ENCODE assay signal across 1 cellular context in the genomic region with DNA sequence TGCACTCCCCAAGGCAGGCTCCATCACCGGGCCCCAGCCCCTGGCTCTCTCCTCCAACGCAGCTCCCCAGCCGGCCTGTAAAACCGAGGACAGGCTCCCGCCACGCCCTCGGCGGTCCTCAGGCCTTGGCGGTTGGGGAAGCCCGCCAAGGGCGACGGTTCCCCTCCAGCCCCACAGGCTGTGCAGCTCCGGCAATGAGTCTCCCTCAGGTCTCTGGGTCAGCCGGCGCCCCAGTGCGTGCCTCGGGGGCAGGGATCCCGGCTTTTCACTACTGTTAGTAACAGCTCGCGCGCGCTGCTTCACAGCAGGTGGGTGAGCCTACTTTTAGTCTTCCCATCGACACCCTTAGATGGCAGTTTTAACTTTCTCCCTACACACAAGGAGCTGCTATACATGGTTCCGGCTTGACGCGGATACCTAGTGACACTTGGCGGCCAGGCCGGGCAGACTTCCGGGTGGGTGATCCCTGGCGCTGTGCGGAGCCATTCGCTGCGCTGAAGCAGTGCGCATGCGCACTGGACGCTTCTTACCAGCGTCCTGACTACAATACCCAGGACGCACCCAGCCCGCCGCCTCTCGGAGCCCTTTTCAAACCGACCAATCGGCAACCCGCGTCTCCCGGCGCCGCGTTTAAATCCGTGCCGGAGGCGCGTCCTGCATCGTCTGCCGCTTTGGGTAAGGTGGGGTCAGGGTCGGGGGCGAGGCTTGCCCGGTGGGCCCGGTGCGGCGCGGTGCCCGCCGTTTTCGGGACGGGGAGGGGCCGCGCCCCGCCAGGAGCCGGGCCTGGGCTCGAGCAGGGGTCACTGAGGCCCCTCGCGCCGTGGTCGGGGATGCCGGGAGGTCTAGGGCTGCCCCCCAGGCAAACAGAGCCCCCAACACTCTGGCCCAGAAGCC.
A peak's percentile ranks its signal among the peaks of the same experiment; 100 is the strongest.
TF ChIP-seq lines count a peak whose summit lies in the region.

A gene with protein sequence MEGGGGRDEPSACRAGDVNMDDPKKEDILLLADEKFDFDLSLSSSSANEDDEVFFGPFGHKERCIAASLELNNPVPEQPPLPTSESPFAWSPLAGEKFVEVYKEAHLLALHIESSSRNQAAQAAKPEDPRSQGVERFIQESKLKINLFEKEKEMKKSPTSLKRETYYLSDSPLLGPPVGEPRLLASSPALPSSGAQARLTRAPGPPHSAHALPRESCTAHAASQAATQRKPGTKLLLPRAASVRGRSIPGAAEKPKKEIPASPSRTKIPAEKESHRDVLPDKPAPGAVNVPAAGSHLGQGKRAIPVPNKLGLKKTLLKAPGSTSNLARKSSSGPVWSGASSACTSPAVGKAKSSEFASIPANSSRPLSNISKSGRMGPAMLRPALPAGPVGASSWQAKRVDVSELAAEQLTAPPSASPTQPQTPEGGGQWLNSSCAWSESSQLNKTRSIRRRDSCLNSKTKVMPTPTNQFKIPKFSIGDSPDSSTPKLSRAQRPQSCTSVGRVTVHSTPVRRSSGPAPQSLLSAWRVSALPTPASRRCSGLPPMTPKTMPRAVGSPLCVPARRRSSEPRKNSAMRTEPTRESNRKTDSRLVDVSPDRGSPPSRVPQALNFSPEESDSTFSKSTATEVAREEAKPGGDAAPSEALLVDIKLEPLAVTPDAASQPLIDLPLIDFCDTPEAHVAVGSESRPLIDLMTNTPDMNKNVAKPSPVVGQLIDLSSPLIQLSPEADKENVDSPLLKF (plus strand): TSS at position 614 of the 894 bp plus-strand sequence. CDS start 531 bp downstream, outside the sequence.

TF ChIP-seq in HepG2, 621 proteins besides CTCF, POLR2A, EP300 and RAD21 (continued from another document and continues in another):
- TF ChIP-seq, protein P1, sequence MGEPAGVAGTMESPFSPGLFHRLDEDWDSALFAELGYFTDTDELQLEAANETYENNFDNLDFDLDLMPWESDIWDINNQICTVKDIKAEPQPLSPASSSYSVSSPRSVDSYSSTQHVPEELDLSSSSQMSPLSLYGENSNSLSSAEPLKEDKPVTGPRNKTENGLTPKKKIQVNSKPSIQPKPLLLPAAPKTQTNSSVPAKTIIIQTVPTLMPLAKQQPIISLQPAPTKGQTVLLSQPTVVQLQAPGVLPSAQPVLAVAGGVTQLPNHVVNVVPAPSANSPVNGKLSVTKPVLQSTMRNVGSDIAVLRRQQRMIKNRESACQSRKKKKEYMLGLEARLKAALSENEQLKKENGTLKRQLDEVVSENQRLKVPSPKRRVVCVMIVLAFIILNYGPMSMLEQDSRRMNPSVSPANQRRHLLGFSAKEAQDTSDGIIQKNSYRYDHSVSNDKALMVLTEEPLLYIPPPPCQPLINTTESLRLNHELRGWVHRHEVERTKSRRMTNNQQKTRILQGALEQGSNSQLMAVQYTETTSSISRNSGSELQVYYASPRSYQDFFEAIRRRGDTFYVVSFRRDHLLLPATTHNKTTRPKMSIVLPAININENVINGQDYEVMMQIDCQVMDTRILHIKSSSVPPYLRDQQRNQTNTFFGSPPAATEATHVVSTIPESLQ (CRISPR knock-in tag; conservative IDR thresholded peaks at IDR 0.05): no peak
- TF ChIP-seq, protein P2, sequence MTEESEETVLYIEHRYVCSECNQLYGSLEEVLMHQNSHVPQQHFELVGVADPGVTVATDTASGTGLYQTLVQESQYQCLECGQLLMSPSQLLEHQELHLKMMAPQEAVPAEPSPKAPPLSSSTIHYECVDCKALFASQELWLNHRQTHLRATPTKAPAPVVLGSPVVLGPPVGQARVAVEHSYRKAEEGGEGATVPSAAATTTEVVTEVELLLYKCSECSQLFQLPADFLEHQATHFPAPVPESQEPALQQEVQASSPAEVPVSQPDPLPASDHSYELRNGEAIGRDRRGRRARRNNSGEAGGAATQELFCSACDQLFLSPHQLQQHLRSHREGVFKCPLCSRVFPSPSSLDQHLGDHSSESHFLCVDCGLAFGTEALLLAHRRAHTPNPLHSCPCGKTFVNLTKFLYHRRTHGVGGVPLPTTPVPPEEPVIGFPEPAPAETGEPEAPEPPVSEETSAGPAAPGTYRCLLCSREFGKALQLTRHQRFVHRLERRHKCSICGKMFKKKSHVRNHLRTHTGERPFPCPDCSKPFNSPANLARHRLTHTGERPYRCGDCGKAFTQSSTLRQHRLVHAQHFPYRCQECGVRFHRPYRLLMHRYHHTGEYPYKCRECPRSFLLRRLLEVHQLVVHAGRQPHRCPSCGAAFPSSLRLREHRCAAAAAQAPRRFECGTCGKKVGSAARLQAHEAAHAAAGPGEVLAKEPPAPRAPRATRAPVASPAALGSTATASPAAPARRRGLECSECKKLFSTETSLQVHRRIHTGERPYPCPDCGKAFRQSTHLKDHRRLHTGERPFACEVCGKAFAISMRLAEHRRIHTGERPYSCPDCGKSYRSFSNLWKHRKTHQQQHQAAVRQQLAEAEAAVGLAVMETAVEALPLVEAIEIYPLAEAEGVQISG (CRISPR knock-in tag; IDR thresholded peaks at IDR 0.05): peak; percentile 89
- TF ChIP-seq HNRNPUL1 (IDR thresholded peaks at IDR 0.05; ENCODE audit: low read depth, low read length) (no peak), SUZ12 (IDR thresholded peaks at IDR 0.05; ENCODE audit: low read depth, low read length) (peak; percentile 46; the same call in 1 of the 2 replicates), ZNF768 (CRISPR knock-in tag; IDR thresholded peaks at IDR 0.05) (peak; percentile 85), EZH2 (conservative IDR thresholded peaks at IDR 0.05; ENCODE audit: low read depth, low read length) (no peak), ZNF615 (CRISPR knock-in tag; IDR thresholded peaks at IDR 0.05; ENCODE audit: borderline replicate concordance) (no peak), ZNF432 (CRISPR knock-in tag; IDR thresholded peaks at IDR 0.05; ENCODE audit: borderline replicate concordance) (no peak), PITX1 (CRISPR knock-in tag; IDR thresholded peaks at IDR 0.05) (peak; percentile 31; the same call in 1 of the 2 replicates), SMARCE1 (IDR thresholded peaks at IDR 0.05; ENCODE audit: borderline replicate concordance) (no peak), ZFAT (CRISPR knock-in tag; conservative IDR thresholded peaks at IDR 0.05) (no peak), POLR2AphosphoS5 (IDR thresholded peaks at IDR 0.05; ENCODE audit: low read depth, low read length) (peak; percentile 63; the same call in 1 of the 2 replicates), NFKBIZ (CRISPR knock-in tag; IDR thresholded peaks at IDR 0.05) (no peak), ZNF790 (CRISPR knock-in tag; IDR thresholded peaks at IDR 0.05; ENCODE audit: borderline replicate concordance) (no peak), ELF3 (CRISPR knock-in tag; IDR thresholded peaks at IDR 0.05) (peak; percentile 94), ZKSCAN5 (CRISPR knock-in tag; IDR thresholded peaks at IDR 0.05) (no peak), REPIN1 (CRISPR knock-in tag; IDR thresholded peaks at IDR 0.05; ENCODE audit: borderline replicate concordance, low read depth) (peak; percentile 73; the same call in 1 of the 2 replicates), ZNF20 (CRISPR knock-in tag; IDR thresholded peaks at IDR 0.05) (no peak), PHF8 (CRISPR knock-in tag; IDR thresholded peaks at IDR 0.05) (peak; percentile 59), SETDB1 (CRISPR knock-in tag; IDR thresholded peaks at IDR 0.05; ENCODE audit: borderline replicate concordance) (no peak), CEBPG (CRISPR knock-in tag; IDR thresholded peaks at IDR 0.05) (no peak), MED1 (CRISPR knock-in tag; IDR thresholded peaks at IDR 0.05) (peak; percentile 43), ZSCAN21 (CRISPR knock-in tag; IDR thresholded peaks at IDR 0.05; ENCODE audit: borderline replicate concordance) (peak; percentile 98), MTF1 (CRISPR knock-in tag; IDR thresholded peaks at IDR 0.05) (no peak), KLF16 (CRISPR knock-in tag; IDR thresholded peaks at IDR 0.05) (peak in 1 of 2 experiments; percentile 38; a peak in 1 of 4 replicates), HNF4G (IDR thresholded peaks at IDR 0.05; ENCODE audit: borderline replicate concordance, low read depth, low read length) (no peak), HNF4G (CRISPR knock-in tag; IDR thresholded peaks at IDR 0.05; ENCODE audit: borderline replicate concordance, low read depth) (no peak), SRSF4 (IDR thresholded peaks at IDR 0.05; ENCODE audit: low read depth, low read length, poor library complexity, severe bottlenecking) (no peak)
- TF ChIP-seq, protein P3, sequence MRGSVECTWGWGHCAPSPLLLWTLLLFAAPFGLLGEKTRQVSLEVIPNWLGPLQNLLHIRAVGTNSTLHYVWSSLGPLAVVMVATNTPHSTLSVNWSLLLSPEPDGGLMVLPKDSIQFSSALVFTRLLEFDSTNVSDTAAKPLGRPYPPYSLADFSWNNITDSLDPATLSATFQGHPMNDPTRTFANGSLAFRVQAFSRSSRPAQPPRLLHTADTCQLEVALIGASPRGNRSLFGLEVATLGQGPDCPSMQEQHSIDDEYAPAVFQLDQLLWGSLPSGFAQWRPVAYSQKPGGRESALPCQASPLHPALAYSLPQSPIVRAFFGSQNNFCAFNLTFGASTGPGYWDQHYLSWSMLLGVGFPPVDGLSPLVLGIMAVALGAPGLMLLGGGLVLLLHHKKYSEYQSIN (CRISPR knock-in tag; IDR thresholded peaks at IDR 0.05; ENCODE audit: borderline replicate concordance): no peak
- TF ChIP-seq, protein P4, sequence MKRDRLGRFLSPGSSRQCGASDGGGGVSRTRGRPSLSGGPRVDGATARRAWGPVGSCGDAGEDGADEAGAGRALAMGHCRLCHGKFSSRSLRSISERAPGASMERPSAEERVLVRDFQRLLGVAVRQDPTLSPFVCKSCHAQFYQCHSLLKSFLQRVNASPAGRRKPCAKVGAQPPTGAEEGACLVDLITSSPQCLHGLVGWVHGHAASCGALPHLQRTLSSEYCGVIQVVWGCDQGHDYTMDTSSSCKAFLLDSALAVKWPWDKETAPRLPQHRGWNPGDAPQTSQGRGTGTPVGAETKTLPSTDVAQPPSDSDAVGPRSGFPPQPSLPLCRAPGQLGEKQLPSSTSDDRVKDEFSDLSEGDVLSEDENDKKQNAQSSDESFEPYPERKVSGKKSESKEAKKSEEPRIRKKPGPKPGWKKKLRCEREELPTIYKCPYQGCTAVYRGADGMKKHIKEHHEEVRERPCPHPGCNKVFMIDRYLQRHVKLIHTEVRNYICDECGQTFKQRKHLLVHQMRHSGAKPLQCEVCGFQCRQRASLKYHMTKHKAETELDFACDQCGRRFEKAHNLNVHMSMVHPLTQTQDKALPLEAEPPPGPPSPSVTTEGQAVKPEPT (CRISPR knock-in tag; IDR thresholded peaks at IDR 0.05; ENCODE audit: low read depth): peak; percentile 49; the same call in 1 of the 2 replicates
- TF ChIP-seq, protein P5, sequence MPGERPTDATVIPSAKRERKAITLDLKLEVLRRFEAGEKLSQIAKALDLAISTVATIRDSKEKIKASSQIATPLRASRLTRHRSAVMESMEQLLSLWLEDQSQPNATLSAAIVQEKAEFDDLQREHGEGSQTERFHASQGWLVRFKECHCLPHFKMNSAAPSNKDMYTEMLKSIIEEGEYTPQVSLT (CRISPR knock-in tag; IDR thresholded peaks at IDR 0.05; ENCODE audit: borderline replicate concordance, low read depth): no peak
- TF ChIP-seq, protein P6, sequence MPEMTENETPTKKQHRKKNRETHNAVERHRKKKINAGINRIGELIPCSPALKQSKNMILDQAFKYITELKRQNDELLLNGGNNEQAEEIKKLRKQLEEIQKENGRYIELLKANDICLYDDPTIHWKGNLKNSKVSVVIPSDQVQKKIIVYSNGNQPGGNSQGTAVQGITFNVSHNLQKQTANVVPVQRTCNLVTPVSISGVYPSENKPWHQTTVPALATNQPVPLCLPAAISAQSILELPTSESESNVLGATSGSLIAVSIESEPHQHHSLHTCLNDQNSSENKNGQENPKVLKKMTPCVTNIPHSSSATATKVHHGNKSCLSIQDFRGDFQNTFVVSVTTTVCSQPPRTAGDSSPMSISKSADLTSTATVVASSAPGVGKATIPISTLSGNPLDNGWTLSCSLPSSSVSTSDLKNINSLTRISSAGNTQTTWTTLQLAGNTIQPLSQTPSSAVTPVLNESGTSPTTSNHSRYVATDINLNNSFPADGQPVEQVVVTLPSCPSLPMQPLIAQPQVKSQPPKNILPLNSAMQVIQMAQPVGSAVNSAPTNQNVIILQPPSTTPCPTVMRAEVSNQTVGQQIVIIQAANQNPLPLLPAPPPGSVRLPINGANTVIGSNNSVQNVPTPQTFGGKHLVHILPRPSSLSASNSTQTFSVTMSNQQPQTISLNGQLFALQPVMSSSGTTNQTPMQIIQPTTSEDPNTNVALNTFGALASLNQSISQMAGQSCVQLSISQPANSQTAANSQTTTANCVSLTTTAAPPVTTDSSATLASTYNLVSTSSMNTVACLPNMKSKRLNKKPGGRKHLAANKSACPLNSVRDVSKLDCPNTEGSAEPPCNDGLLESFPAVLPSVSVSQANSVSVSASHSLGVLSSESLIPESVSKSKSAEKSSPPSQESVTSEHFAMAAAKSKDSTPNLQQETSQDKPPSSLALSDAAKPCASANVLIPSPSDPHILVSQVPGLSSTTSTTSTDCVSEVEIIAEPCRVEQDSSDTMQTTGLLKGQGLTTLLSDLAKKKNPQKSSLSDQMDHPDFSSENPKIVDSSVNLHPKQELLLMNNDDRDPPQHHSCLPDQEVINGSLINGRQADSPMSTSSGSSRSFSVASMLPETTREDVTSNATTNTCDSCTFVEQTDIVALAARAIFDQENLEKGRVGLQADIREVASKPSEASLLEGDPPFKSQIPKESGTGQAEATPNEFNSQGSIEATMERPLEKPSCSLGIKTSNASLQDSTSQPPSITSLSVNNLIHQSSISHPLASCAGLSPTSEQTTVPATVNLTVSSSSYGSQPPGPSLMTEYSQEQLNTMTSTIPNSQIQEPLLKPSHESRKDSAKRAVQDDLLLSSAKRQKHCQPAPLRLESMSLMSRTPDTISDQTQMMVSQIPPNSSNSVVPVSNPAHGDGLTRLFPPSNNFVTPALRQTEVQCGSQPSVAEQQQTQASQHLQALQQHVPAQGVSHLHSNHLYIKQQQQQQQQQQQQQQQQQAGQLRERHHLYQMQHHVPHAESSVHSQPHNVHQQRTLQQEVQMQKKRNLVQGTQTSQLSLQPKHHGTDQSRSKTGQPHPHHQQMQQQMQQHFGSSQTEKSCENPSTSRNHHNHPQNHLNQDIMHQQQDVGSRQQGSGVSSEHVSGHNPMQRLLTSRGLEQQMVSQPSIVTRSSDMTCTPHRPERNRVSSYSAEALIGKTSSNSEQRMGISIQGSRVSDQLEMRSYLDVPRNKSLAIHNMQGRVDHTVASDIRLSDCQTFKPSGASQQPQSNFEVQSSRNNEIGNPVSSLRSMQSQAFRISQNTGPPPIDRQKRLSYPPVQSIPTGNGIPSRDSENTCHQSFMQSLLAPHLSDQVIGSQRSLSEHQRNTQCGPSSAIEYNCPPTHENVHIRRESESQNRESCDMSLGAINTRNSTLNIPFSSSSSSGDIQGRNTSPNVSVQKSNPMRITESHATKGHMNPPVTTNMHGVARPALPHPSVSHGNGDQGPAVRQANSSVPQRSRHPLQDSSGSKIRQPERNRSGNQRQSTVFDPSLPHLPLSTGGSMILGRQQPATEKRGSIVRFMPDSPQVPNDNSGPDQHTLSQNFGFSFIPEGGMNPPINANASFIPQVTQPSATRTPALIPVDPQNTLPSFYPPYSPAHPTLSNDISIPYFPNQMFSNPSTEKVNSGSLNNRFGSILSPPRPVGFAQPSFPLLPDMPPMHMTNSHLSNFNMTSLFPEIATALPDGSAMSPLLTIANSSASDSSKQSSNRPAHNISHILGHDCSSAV (CRISPR knock-in tag; IDR thresholded peaks at IDR 0.05; ENCODE audit: borderline replicate concordance): no peak
- TF ChIP-seq, protein P7, sequence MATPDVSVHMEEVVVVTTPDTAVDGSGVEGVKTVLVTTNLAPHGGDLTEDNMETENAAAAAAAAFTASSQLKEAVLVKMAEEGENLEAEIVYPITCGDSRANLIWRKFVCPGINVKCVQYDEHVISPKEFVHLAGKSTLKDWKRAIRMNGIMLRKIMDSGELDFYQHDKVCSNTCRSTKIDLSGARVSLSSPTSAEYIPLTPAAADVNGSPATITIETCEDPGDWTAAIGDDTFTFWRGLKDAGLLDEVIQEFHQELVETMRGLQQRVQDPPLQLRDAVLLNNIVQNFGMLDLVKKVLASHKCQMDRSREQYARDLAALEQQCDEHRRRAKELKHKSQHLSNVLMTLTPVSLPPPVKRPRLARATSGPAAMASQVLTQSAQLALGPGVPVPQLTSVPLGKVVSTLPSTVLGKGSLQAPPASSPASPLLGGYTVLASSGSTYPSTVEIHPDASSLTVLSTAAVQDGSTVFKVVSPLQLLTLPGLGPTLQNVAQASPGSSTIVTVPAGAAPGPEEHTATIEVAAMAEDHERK (CRISPR knock-in tag; IDR thresholded peaks at IDR 0.05; ENCODE audit: low read depth): peak; percentile 59; the same call in 1 of the 2 replicates
